In genomic region chr10:97843972-97844371, GRCh38 we compare ENCODE assay signal across 1 cellular context.
TF ChIP-seq lines count a peak whose summit lies in the region.

No MANE protein-coding gene starts in this region.

TF ChIP-seq in HEK293, 187 proteins besides CTCF, POLR2A, EP300 and RAD21:
- TF ChIP-seq ZNF146 (tag by site-specific recombination; IDR thresholded peaks at IDR 0.05) (peak; percentile 98), ZNF580 (tag by site-specific recombination; IDR thresholded peaks at IDR 0.05) (0 out of 2 replicates have a peak, but pooled peaks have one; percentile 53)
